8 cellular contexts compared by ENCODE assay signal in the genomic region with DNA sequence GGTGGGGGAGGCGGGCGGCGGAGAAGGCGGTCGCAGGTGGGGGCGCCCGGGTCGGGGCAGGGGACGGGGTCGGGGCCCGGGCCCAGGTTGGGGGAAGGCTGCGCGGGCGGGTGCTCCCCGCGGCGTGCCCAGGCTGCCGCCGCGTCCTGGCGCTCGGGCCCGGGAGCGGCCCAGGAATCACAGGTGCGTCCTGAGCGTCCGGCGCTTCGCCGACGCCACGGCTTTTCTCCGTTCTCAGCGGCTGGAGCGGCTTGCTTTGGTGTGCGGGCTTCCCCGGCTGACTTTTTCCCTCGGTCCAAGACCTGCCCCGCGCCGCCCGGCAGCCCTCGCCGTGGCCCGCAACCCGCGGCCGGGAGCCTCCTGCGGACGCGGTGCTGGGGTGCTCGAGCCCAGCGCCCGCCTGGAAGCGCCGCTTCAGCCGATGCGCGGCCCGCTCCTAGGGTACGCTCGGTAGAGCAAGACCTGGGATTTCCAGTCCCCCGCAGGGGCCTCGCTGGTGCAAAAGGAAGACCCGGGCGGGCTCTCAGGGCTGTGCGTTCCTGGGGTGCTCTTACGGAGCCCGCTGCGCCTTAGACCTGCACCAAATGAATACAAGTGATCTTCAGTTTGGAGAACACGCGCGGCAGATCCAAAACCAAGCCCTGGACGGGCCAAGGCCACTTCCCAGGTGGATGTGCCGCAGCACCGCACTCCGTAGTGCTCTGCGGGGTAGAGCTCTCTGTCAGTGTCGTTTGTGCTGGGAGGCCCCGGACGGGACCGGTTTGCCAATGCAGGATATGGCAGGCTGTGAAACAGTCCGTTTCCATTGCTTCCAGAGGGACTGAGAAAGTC.
DNase-seq lines count a peak whose midpoint lies in the region; ATAC-seq lines count a peak whose summit lies in the region.

No MANE protein-coding gene starts in this region.

- H3K79me2 ChIP-seq in ACC112 (ENCODE audit: control insufficient read depth, insufficient read depth, low read length, unreplicated experiment) = peaks cover 3% of the 10 kb centered on the region

- H2AFZ ChIP-seq in ACC112 (ENCODE audit: low read length, unreplicated experiment) = peak overlapping the region; percentile 76

- peak; percentile 32 for ATAC-seq in GM18511 (IDR thresholded peaks at IDR 0.05; ENCODE audit: unreplicated experiment)
- ATAC-seq in HG03039 (IDR thresholded peaks at IDR 0.05; ENCODE audit: unreplicated experiment) = peak; percentile 26

- peak; percentile 13 for DNase-seq in SHP77 treated with DMSO at 0.1 percent for 48 hours (lab: John Stamatoyannopoulos, UW)
- peak; percentile 20 for DNase-seq in central memory CD4-positive, alpha-beta T cell
- DNase-seq in stimulated activated CD8-positive, alpha-beta memory T cell treated with anti-CD3 and anti-CD28 coated beads, Interleukin-12 subunit alpha, Interleukin-12 subunit beta, amount 100 ng/mL, for 4 hours (ENCODE audit: low read depth) = peak; percentile 4
- DNase-seq in NK-92 treated with Interleukin-12 subunit alpha and Interleukin-12 subunit beta, amount 100 ng/mL, for 24 hours (lab: John Stamatoyannopoulos, UW) = no peak

- H3K27ac ChIP-seq in ACC112 (ENCODE audit: low read depth, low read length) (no peak overlapping the region), layer of hippocampus (ENCODE audit: low read depth, low read length) (peak overlapping the region; percentile 71)

- peak overlapping the region; percentile 94 for H3K4me3 ChIP-seq in ACC112 (ENCODE audit: low read depth, low read length)

- no peaks in the 10 kb centered on the region for H3K27me3 ChIP-seq in ACC112 (ENCODE audit: insufficient read depth, low read length)
- H3K27me3 ChIP-seq in layer of hippocampus (ENCODE audit: control insufficient read depth, insufficient read depth, low read length) = no peaks in the 10 kb centered on the region

- H3K36me3 ChIP-seq in ACC112 (ENCODE audit: insufficient read depth, low read length) = 0 out of 2 replicates have a peak, but pooled peaks cover 3% of the 10 kb centered on the region

- H3K4me1 ChIP-seq in ACC112 (ENCODE audit: control insufficient read depth, insufficient read depth, low read length, unreplicated experiment) = peaks cover 9% of the 10 kb centered on the region
